Comparison of ENCODE assay signal across 9 cellular contexts in the genomic region with DNA sequence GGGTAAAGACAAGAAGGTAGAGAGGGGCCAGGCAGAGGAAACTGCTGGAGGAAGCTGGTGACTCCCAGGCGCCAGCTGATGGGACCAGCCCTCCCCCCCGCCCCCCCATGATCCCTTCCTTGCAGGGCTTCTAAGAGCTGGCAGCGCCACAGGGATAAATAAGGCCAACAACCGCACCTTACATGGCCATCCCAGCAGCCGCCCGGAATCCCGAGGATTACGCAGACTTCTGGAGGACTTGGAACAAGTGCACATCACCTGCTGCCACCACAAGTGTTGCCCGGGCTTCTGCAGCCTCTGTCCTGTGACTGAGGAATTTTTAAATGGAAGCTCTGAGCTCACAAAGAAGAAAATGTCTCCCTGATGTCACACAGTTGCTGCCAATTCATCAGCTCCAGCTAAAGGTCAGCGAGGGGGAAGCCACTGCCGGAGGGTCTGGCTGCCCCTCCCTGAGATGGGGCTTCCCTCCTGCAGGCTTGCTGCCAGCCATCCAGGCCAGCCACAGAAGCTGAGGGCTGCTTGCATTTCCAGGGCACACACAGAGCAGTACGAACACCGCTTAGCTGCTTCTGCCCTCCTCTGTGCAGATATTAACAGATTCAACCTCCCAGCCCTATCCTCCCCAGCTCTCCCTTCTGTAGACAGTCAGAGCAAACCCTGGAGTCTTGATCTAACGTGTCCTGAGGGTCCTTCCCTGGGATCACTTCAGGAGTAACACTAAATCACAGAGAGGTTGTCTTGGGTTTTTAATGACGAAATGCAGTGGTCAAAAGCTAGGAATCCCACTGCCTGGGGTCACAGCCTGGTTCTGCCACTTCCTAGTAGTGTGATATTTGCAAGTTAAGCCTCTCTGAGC. TPM values are rescaled to one million over a fixed set of nuclear protein-coding genes. Genes with fewer than 3 reads are reported as not detected.
DNase-seq lines count a peak whose midpoint lies in the region; ATAC-seq and TF ChIP-seq lines count a peak whose summit lies in the region.
"Had no signal": no experiment of that assay in that cellular context is flagged by ENCODE, and none has a peak within 500 bp of the region (broad histone marks: within the 10 kb centered on the region; RNA-seq: fewer than 3 reads in every experiment).

No MANE protein-coding gene starts in this region.

- no peak overlapping the region for H3K4me3 Mint-ChIP-seq in CD4-positive, alpha-beta memory T cell
- H3K4me3 Mint-ChIP-seq in nephron: no peak overlapping the region
- no peak overlapping the region for H3K4me3 Mint-ChIP-seq in activated naive CD8-positive, alpha-beta T cell treated with anti-CD3 and anti-CD28 coated beads, Interleukin-2, amount 50 U/mL, for 24 hours

- no peak for DNase-seq in CD4-positive, alpha-beta memory T cell
- DNase-seq in NCI-H510A treated with DMSO at 0.1 percent for 48 hours (lab: John Stamatoyannopoulos, UW) (peak; percentile 88), epithelial cell of esophagus (ENCODE audit: low read depth) (peak; percentile 63), foreskin keratinocyte (no peak), COLO668 (lab: John Stamatoyannopoulos, UW; ENCODE audit: unreplicated experiment) (no peak)
- no peak for DNase-seq in activated naive CD8-positive, alpha-beta T cell treated with anti-CD3 and anti-CD28 coated beads, Interleukin-2, amount 50 U/mL, for 24 hours
- DNase-seq: NCI-H2081 treated with DMSO at 0.1 percent for 48 hours had no signal

- H3K9me3 ChIP-seq in CD4-positive, alpha-beta memory T cell (ENCODE audit: control insufficient read depth in 1 of 2, low read length in 2 of 2): no peaks in the 10 kb centered on the region

- peaks cover 13 to 30% (median 23%) of the 10 kb centered on the region in 4 donors for H3K4me1 Mint-ChIP-seq in CD4-positive, alpha-beta memory T cell
- H3K4me1 Mint-ChIP-seq in nephron: peaks cover 67% of the 10 kb centered on the region
- H3K4me1 Mint-ChIP-seq in activated naive CD8-positive, alpha-beta T cell treated with anti-CD3 and anti-CD28 coated beads, Interleukin-2, amount 50 U/mL, for 24 hours: peaks cover 18% of the 10 kb centered on the region

- CTCF ChIA-PET in CD4-positive, alpha-beta memory T cell (lab: Charles Lee; ENCODE audit: partially characterized antibody): interaction anchor here (0.9 to 1.8 kb wide), 6 partner anchors 10 to 110 kb away, joined by 3 to 6 read pairs (median 3); no protein-coding TSS in a partner anchor

- no peaks in the 10 kb centered on the region for H3K36me3 ChIP-seq in CD4-positive, alpha-beta memory T cell (ENCODE audit: insufficient read depth, low read length)

- peaks cover 35% of the 10 kb centered on the region for H3K4me1 ChIP-seq in CD4-positive, alpha-beta memory T cell (ENCODE audit: insufficient read depth, low read length)
- peaks cover 41% of the 10 kb centered on the region for H3K4me1 ChIP-seq in foreskin keratinocyte

- TF ChIP-seq CTCF in epithelial cell of esophagus (IDR thresholded peaks at IDR 0.05; ENCODE audit: insufficient read depth, low read depth, low read length, missing control alignments) (no peak), nephron (IDR thresholded peaks at IDR 0.05; ENCODE audit: unreplicated experiment in 3 of 3) (no peak), foreskin keratinocyte (conservative IDR thresholded peaks at IDR 0.05) (no peak)

- no peaks in the 10 kb centered on the region for H3K36me3 Mint-ChIP-seq in CD4-positive, alpha-beta memory T cell
- H3K36me3 Mint-ChIP-seq in nephron (ENCODE audit: low read depth): no peaks in the 10 kb centered on the region
- H3K36me3 Mint-ChIP-seq in activated naive CD8-positive, alpha-beta T cell treated with anti-CD3 and anti-CD28 coated beads, Interleukin-2, amount 50 U/mL, for 24 hours (ENCODE audit: low read depth): no peaks in the 10 kb centered on the region

- POLR2A ChIA-PET in CD4-positive, alpha-beta memory T cell (lab: Charles Lee; ENCODE audit: partially characterized antibody): interaction anchor here (0.8 to 1.4 kb wide), 4 partner anchors 29 to 40 kb away, joined by 3 to 4 read pairs (median 4); a partner anchor contains a TSS

- no peak overlapping the region for H3K4me3 ChIP-seq in CD4-positive, alpha-beta memory T cell (ENCODE audit: low read length in 2 of 2)
- no peak overlapping the region for H3K4me3 ChIP-seq in epithelial cell of esophagus (ENCODE audit: low read length)

- ATAC-seq in foreskin keratinocyte: no peak
- no peak for ATAC-seq in HG03139 (IDR thresholded peaks at IDR 0.05; ENCODE audit: unreplicated experiment)
- ATAC-seq in activated naive CD8-positive, alpha-beta T cell treated with anti-CD3 and anti-CD28 coated beads, Interleukin-2, amount 50 U/mL, for 24 hours: no peak

- no peak overlapping the region for H3K27ac ChIP-seq in CD4-positive, alpha-beta memory T cell (ENCODE audit: low read depth, low read length)
- no peak overlapping the region for H3K27ac ChIP-seq in foreskin keratinocyte

- intact Hi-C loops in CD4-positive, alpha-beta memory T cell (cut with micrococcal nuclease): no loop called here

- H3K27me3 Mint-ChIP-seq in CD4-positive, alpha-beta memory T cell: no peaks in the 10 kb centered on the region
- H3K27me3 Mint-ChIP-seq in nephron (ENCODE audit: low read depth): peaks cover 4% of the 10 kb centered on the region
- H3K27me3 Mint-ChIP-seq in activated naive CD8-positive, alpha-beta T cell treated with anti-CD3 and anti-CD28 coated beads, Interleukin-2, amount 50 U/mL, for 24 hours: peaks cover 2% of the 10 kb centered on the region

- H3K9me3 Mint-ChIP-seq in CD4-positive, alpha-beta memory T cell: no peaks in the 10 kb centered on the region
- H3K9me3 Mint-ChIP-seq in nephron: no peaks in the 10 kb centered on the region
- no peaks in the 10 kb centered on the region for H3K9me3 Mint-ChIP-seq in activated naive CD8-positive, alpha-beta T cell treated with anti-CD3 and anti-CD28 coated beads, Interleukin-2, amount 50 U/mL, for 24 hours

- H3K27me3 ChIP-seq in CD4-positive, alpha-beta memory T cell (ENCODE audit: insufficient read depth, low read length): no peaks in the 10 kb centered on the region
- H3K27me3 ChIP-seq in foreskin keratinocyte: no peaks in the 10 kb centered on the region

- H3K27ac Mint-ChIP-seq in CD4-positive, alpha-beta memory T cell: peak overlapping the region in 5 of 7 donors; percentile 5 to 88 (median 61)
- peak overlapping the region; percentile 86 to 89 (median 88) for H3K27ac Mint-ChIP-seq in nephron
- H3K27ac Mint-ChIP-seq in activated naive CD8-positive, alpha-beta T cell treated with anti-CD3 and anti-CD28 coated beads, Interleukin-2, amount 50 U/mL, for 24 hours: no peak overlapping the region

RNA-seq across cellular contexts. Expression of a gene that starts 38.6 kb away (rescaled TPM):
- 100 to 1,000 TPM; 124 to 125 TPM for total RNA-seq in CD4-positive, alpha-beta memory T cell
- 100 to 1,000 TPM; 268 to 334 TPM for polyA plus RNA-seq in CD4-positive, alpha-beta memory T cell
- total RNA-seq in foreskin keratinocyte: 11.5 and 17.1 TPM in 2 replicates
- 9.1 and 11.0 TPM in 2 replicates for polyA plus RNA-seq in foreskin keratinocyte

Comparison
In these comparisons a context has a peak if more than half of its experiments do, and no peak if none do; other contexts are left out.
1. DNase-seq: peak in NCI-H510A treated with DMSO at 0.1 percent for 48 hours (single experiment) and epithelial cell of esophagus (single experiment); none in CD4-positive, alpha-beta memory T cell (0 of 5), foreskin keratinocyte (0 of 2), activated naive CD8-positive, alpha-beta T cell treated with anti-CD3 and anti-CD28 coated beads, Interleukin-2, amount 50 U/mL, for 24 hours (single experiment) and COLO668 (single experiment).